Comparison of ENCODE assay signal across 18 cellular contexts in genomic region chr7:155883491-155884224, GRCh38.
DNase-seq lines count a peak whose midpoint lies in the region; ATAC-seq and TF ChIP-seq lines count a peak whose summit lies in the region.
"Had no signal": no experiment of that assay in that cellular context is flagged by ENCODE, and none has a peak within 500 bp of the region (broad histone marks: within the 10 kb centered on the region; RNA-seq: fewer than 3 reads in every experiment).

No MANE protein-coding gene starts in this region.

- no peaks in the 10 kb centered on the region for H3K4me1 ChIP-seq in Peyer's patch
- peaks cover 4% of the 10 kb centered on the region for H3K4me1 ChIP-seq in fibroblast of lung (ENCODE audit: control insufficient read depth, extremely low read depth, insufficient read depth, low read length)

- CTCF ChIA-PET in AG04450 (lab: Charles Lee) = no interaction called here
- CTCF ChIA-PET in activated CD8-positive, alpha-beta T cell treated with anti-CD3 and anti-CD28 coated beads, Interleukin-2, amount 10 ng/mL, durations not matched to agents 7 days and 5 days (lab: Charles Lee) = no interaction called here

- ATAC-seq in sciatic nerve (no peak), HG02763 (IDR thresholded peaks at IDR 0.05; ENCODE audit: unreplicated experiment) (no peak)
- no peak for ATAC-seq in activated CD8-positive, alpha-beta T cell treated with anti-CD3 and anti-CD28 coated beads, Interleukin-2, amount 10 ng/mL, durations not matched to agents 7 days and 5 days
- ATAC-seq: Right ventricle myocardium inferior had no signal

- H3K4me1 Mint-ChIP-seq in activated CD8-positive, alpha-beta T cell treated with anti-CD3 and anti-CD28 coated beads, Interleukin-2, amount 10 ng/mL, durations not matched to agents 7 days and 5 days (ENCODE audit: low read depth) = peaks cover 3% of the 10 kb centered on the region

- no peak overlapping the region for H3K9ac ChIP-seq in fibroblast of lung (ENCODE audit: insufficient read depth, low read length)
- H3K9ac ChIP-seq: KMS-11 had no signal

- POLR2A ChIA-PET in AG04450 (lab: Yijun Ruan, JAX) = no interaction called here
- POLR2A ChIA-PET in activated CD8-positive, alpha-beta T cell treated with anti-CD3 and anti-CD28 coated beads, Interleukin-2, amount 10 ng/mL, durations not matched to agents 7 days and 5 days (lab: Charles Lee) = no interaction called here

- H3K36me3 Mint-ChIP-seq in activated CD8-positive, alpha-beta T cell treated with anti-CD3 and anti-CD28 coated beads, Interleukin-2, amount 10 ng/mL, durations not matched to agents 7 days and 5 days (ENCODE audit: low read depth) = no peaks in the 10 kb centered on the region

- H3K27ac ChIP-seq in AG04450 (ENCODE audit: low read depth, low read length) (peak overlapping the region; percentile 47), Peyer's patch (no peak overlapping the region), fibroblast of lung (ENCODE audit: insufficient read depth, low read length) (peak overlapping the region; percentile 54)
- H3K27ac ChIP-seq: C4-2B, KMS-11 had no signal

- H3K27ac Mint-ChIP-seq in activated CD8-positive, alpha-beta T cell treated with anti-CD3 and anti-CD28 coated beads, Interleukin-2, amount 10 ng/mL, durations not matched to agents 7 days and 5 days = no peak overlapping the region
- H3K27ac Mint-ChIP-seq: GM23338, HFFc6 had no signal

- no peaks in the 10 kb centered on the region for H3K36me3 ChIP-seq in Peyer's patch
- H3K36me3 ChIP-seq in fibroblast of lung (ENCODE audit: control insufficient read depth, insufficient read depth, low read length) = no peaks in the 10 kb centered on the region

- peaks cover 3% of the 10 kb centered on the region for H3K27me3 Mint-ChIP-seq in activated CD8-positive, alpha-beta T cell treated with anti-CD3 and anti-CD28 coated beads, Interleukin-2, amount 10 ng/mL, durations not matched to agents 7 days and 5 days (ENCODE audit: low read depth)

- H3K4me2 ChIP-seq in fibroblast of lung (ENCODE audit: extremely low read depth, insufficient read depth, low read length) = no peak overlapping the region
- H3K4me2 ChIP-seq: GM23338, KMS-11 had no signal

- no peak overlapping the region for H3K4me3 Mint-ChIP-seq in activated CD8-positive, alpha-beta T cell treated with anti-CD3 and anti-CD28 coated beads, Interleukin-2, amount 10 ng/mL, durations not matched to agents 7 days and 5 days
- H3K4me3 Mint-ChIP-seq: GM23338, HFFc6 had no signal

- TF ChIP-seq CTCF in AG04450 (IDR thresholded peaks at IDR 0.05; ENCODE audit: low read depth, low read length) = no peak
- no peak for TF ChIP-seq CTCF in Peyer's patch (IDR thresholded peaks at IDR 0.05)
- TF ChIP-seq CTCF in fibroblast of lung (conservative IDR thresholded peaks at IDR 0.05 in 1 of 2, IDR thresholded peaks at IDR 0.05 in 1 of 2; ENCODE audit: low read depth in 1 of 2, low read length in 2 of 2) = no peak

- H3K9me3 Mint-ChIP-seq in activated CD8-positive, alpha-beta T cell treated with anti-CD3 and anti-CD28 coated beads, Interleukin-2, amount 10 ng/mL, durations not matched to agents 7 days and 5 days (ENCODE audit: insufficient read depth) = no peaks in the 10 kb centered on the region

- no peaks in the 10 kb centered on the region for H3K79me2 ChIP-seq in fibroblast of lung (ENCODE audit: control insufficient read depth, insufficient read depth, low read length)

- no peak overlapping the region for H2AFZ ChIP-seq in fibroblast of lung (ENCODE audit: low read length)
- H2AFZ ChIP-seq: GM23338 had no signal

- no peaks in the 10 kb centered on the region for H3K27me3 ChIP-seq in AG04450 (ENCODE audit: control insufficient read depth, insufficient read depth, low read length)
- H3K27me3 ChIP-seq in Peyer's patch = no peaks in the 10 kb centered on the region
- no peaks in the 10 kb centered on the region for H3K27me3 ChIP-seq in fibroblast of lung (ENCODE audit: control insufficient read depth, insufficient read depth, low read length)

- H4K20me1 ChIP-seq in fibroblast of lung (ENCODE audit: control insufficient read depth, extremely low read depth, insufficient read depth, low read length) = no peaks in the 10 kb centered on the region

- intact Hi-C loops in sciatic nerve (cut with DNase I) = no loop called here

- DNase-seq in AG04450 (ENCODE audit: low read depth, low spot score) (no peak), Peyer's patch (peak in 2 of 3 donors; percentile 24 to 40), fibroblast of lung (ENCODE audit: low read depth in 2 of 2) (peak in 1 of 2 donors; percentile 20), sciatic nerve (ENCODE audit: low spot score) (peak; percentile 42), amniotic stem cell (lab: John Stamatoyannopoulos, UW) (no peak)
- DNase-seq in activated CD4-positive, alpha-beta T cell treated with anti-CD3 and anti-CD28 coated beads, Interleukin-2, amount 50 U/mL, for 4 hours = no peak
- no peak for DNase-seq in activated CD8-positive, alpha-beta T cell treated with anti-CD3 and anti-CD28 coated beads, Interleukin-2, amount 10 ng/mL, durations not matched to agents 7 days and 5 days
- DNase-seq: DMS 273 treated with DMSO at 0.1 percent for 48 hours, GF-D8, HFFc6, NCI-H1436, NCI-H2081, NCI-H748 treated with DMSO at 0.1 percent for 48 hours had no signal

- H3K9me3 ChIP-seq in AG04450 (ENCODE audit: control insufficient read depth, insufficient read depth, low read length) (peaks cover 60% of the 10 kb centered on the region), Peyer's patch (no peaks in the 10 kb centered on the region), fibroblast of lung (ENCODE audit: control insufficient read depth, insufficient read depth, low read depth, low read length) (no peaks in the 10 kb centered on the region)

- no peak for TF ChIP-seq POLR2A in Peyer's patch (IDR thresholded peaks at IDR 0.05)

- H3K4me3 ChIP-seq in AG04450 (ENCODE audit: low read depth, low read length) (no peak overlapping the region), Peyer's patch (no peak overlapping the region), fibroblast of lung (replicated peaks in 1 of 4; ENCODE audit: control extremely low read depth in 1 of 4, insufficient read depth in 1 of 4, low read depth in 3 of 4, low read length in 4 of 4) (no peak overlapping the region)
- H3K4me3 ChIP-seq: GM23338 had no signal

Comparison
In these comparisons a context has a peak if more than half of its experiments do, and no peak if none do; other contexts are left out.
1. DNase-seq: peak in Peyer's patch (2 of 3) and sciatic nerve (single experiment); none in AG04450 (single experiment), activated CD4-positive, alpha-beta T cell treated with anti-CD3 and anti-CD28 coated beads, Interleukin-2, amount 50 U/mL, for 4 hours (0 of 2), activated CD8-positive, alpha-beta T cell treated with anti-CD3 and anti-CD28 coated beads, Interleukin-2, amount 10 ng/mL, durations not matched to agents 7 days and 5 days (single experiment) and amniotic stem cell (single experiment).
2. H3K27ac ChIP-seq: peak in AG04450 (single experiment) and fibroblast of lung (single experiment); none in Peyer's patch (0 of 4).